2 cellular contexts compared by ENCODE assay signal in genomic region chrX:79366888-79367749, GRCh38.
TF ChIP-seq lines count a peak whose summit lies in the region.

Gene ITM2A (minus strand): TSS chrX:79367334. CDS start chrX:79367215, 119 bp downstream.

TF ChIP-seq in liver, 16 proteins besides CTCF, POLR2A, EP300 and RAD21:
- no peak for TF ChIP-seq RXRA (IDR thresholded peaks at IDR 0.05)
- TF ChIP-seq YY1 (IDR thresholded peaks at IDR 0.05), result no peak
- TF ChIP-seq ATF3 (IDR thresholded peaks at IDR 0.05), result no peak
- no peak for TF ChIP-seq JUND (IDR thresholded peaks at IDR 0.05)
- no peak for TF ChIP-seq ZBTB33 (IDR thresholded peaks at IDR 0.05)
- no peak for TF ChIP-seq TAF1 (conservative IDR thresholded peaks at IDR 0.05)
- no peak for TF ChIP-seq FOXA1 (IDR thresholded peaks at IDR 0.05)
- no peak for TF ChIP-seq GABPA (IDR thresholded peaks at IDR 0.05 in 1 of 2, conservative IDR thresholded peaks at IDR 0.05 in 1 of 2)
- TF ChIP-seq FOXA2 (IDR thresholded peaks at IDR 0.05), result no peak
- TF ChIP-seq NR2F2 (IDR thresholded peaks at IDR 0.05), result no peak
- no peak for TF ChIP-seq SP1 (IDR thresholded peaks at IDR 0.05)
TF ChIP-seq in liver: peak in this region for 0.

TF ChIP-seq in HepG2, 621 proteins besides CTCF, POLR2A, EP300 and RAD21:
- no peak for TF ChIP-seq CENPBD1 (CRISPR knock-in tag; IDR thresholded peaks at IDR 0.05; ENCODE audit: borderline replicate concordance, low read depth)
- no peak for TF ChIP-seq SRSF9 (IDR thresholded peaks at IDR 0.05; ENCODE audit: borderline replicate concordance, insufficient read depth, low read depth, low read length, poor library complexity, severe bottlenecking)
- TF ChIP-seq KAT2B (IDR thresholded peaks at IDR 0.05; ENCODE audit: borderline replicate concordance, low read depth, low read length), result no peak
- no peak for TF ChIP-seq ZNF331 (CRISPR knock-in tag; IDR thresholded peaks at IDR 0.05)
- no peak for TF ChIP-seq ZNF44 (CRISPR knock-in tag; IDR thresholded peaks at IDR 0.05)
- no peak for TF ChIP-seq KDM2A (CRISPR knock-in tag; IDR thresholded peaks at IDR 0.05; ENCODE audit: borderline replicate concordance, low read depth)
- TF ChIP-seq ZMYM3 (CRISPR knock-in tag; IDR thresholded peaks at IDR 0.05), result no peak
- TF ChIP-seq ZNF138 (CRISPR knock-in tag; IDR thresholded peaks at IDR 0.05; ENCODE audit: low read depth), result no peak
- TF ChIP-seq SKIL (CRISPR knock-in tag; IDR thresholded peaks at IDR 0.05; ENCODE audit: borderline replicate concordance), result no peak
- no peak for TF ChIP-seq ZNF343 (CRISPR knock-in tag; IDR thresholded peaks at IDR 0.05)
- TF ChIP-seq DBP (CRISPR knock-in tag; IDR thresholded peaks at IDR 0.05; ENCODE audit: not compliant biosample characterization), result no peak
- no peak for TF ChIP-seq ATF7-NPFF (CRISPR knock-in tag; IDR thresholded peaks at IDR 0.05; ENCODE audit: low read depth)
- TF ChIP-seq MAF1 (CRISPR knock-in tag; IDR thresholded peaks at IDR 0.05; ENCODE audit: borderline replicate concordance), result no peak
- TF ChIP-seq CHCHD3 (CRISPR knock-in tag; IDR thresholded peaks at IDR 0.05), result no peak
- no peak for TF ChIP-seq NFE2L2 (IDR thresholded peaks at IDR 0.05; ENCODE audit: low read length)
- TF ChIP-seq BHLHE40 (IDR thresholded peaks at IDR 0.05; ENCODE audit: low read length), result no peak
- TF ChIP-seq GFI1 (CRISPR knock-in tag; IDR thresholded peaks at IDR 0.05; ENCODE audit: borderline replicate concordance), result no peak
- TF ChIP-seq FOXP1 (IDR thresholded peaks at IDR 0.05), result no peak
- TF ChIP-seq FOXP1 (CRISPR knock-in tag; IDR thresholded peaks at IDR 0.05), result no peak
- no peak for TF ChIP-seq WIZ (CRISPR knock-in tag; IDR thresholded peaks at IDR 0.05)
